Comparison of ENCODE assay signal across 26 cellular contexts in the genomic region with DNA sequence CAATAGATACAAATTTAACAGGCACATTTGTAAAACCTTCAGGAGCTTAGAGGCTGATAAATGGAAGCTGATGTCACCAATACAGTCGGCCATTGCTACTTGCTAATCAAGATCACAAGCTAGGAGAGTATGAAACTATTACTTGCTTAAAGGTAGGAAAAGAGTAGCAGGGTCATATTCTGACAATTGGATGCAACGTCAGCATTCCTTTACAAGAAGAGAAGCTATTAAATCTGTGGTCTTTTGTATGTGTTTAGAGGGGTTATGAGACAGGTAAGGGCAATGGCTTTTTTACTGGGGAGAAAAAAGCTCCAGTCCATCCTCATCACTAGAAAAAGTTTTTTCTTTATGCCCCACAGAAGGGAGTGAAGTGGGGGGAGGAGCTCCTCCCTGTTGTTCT. TPM values are rescaled to one million over a fixed set of nuclear protein-coding genes. Genes with fewer than 3 reads are reported as not detected.
"Had no signal": no experiment of that assay in that cellular context is flagged by ENCODE, and none has a peak within 500 bp of the region (broad histone marks: within the 10 kb centered on the region; RNA-seq: fewer than 3 reads in every experiment).

No MANE protein-coding gene starts in this region.

- ATAC-seq: gastrocnemius medialis, upper lobe of right lung had no signal

- H3K27ac Mint-ChIP-seq: brain; T-helper 1 cell treated with Interleukin-12 subunit alpha and Interleukin-12 subunit beta and Interleukin-4 antibody, amounts not matched to agents 30 μg/mL and 1 μg/mL, for 36 hours had no signal

- H3K27me3 Mint-ChIP-seq: effector memory CD8-positive, alpha-beta T cell had no signal

- H3K4me3 Mint-ChIP-seq: brain; T-helper 1 cell treated with Interleukin-12 subunit alpha and Interleukin-12 subunit beta and Interleukin-4 antibody, amounts not matched to agents 30 μg/mL and 1 μg/mL, for 36 hours had no signal

- DNase-seq: activated CD4-positive, alpha-beta T cell treated with anti-CD3 and anti-CD28 coated beads for 48 hours; activated CD4-positive, alpha-beta T cell treated with anti-CD3 and anti-CD28 coated beads, Interleukin-2, amount 50 U/mL, for 48 hours; activated naive CD4-positive, alpha-beta T cell; activated T-cell treated with anti-CD3 and anti-CD28 coated beads, Interleukin-2, amount 50 U/mL, for 48 hours; cortex of kidney; erythroblast; gastrocnemius medialis; glutamatergic neuron; islet precursor cell; left ventricle myocardium inferior; ovary; stimulated activated CD4-positive, alpha-beta T cell treated with anti-CD3 and anti-CD28 coated beads, Interleukin-1b, Interleukin-23, amount 100 ng/mL, for 48 hours; stimulated activated naive CD4-positive, alpha-beta T cell; T-helper 9 cell; tibial artery; upper lobe of right lung; WERI-Rb-1 had no signal

- H3K9me3 Mint-ChIP-seq: activated naive CD4-positive, alpha-beta T cell treated with anti-CD3 and anti-CD28 coated beads, Interleukin-2, amount 50 U/mL, for 72 hours; effector memory CD8-positive, alpha-beta T cell; T-helper 1 cell treated with Interleukin-12 subunit alpha and Interleukin-12 subunit beta and Interleukin-4 antibody, amounts not matched to agents 30 μg/mL and 1 μg/mL, for 36 hours had no signal

- H3K36me3 Mint-ChIP-seq: brain had no signal

RNA-seq across cellular contexts. Expression of a gene that starts 11.7 kb away (rescaled TPM):
- total RNA-seq: ascending aorta, cardiac muscle cell, smooth muscle cell had no signal
- polyA plus RNA-seq: cardiac muscle cell, neural cell had no signal

RNA-seq across cellular contexts. Expression of a gene that starts 15.7 kb away (rescaled TPM):
- total RNA-seq: ascending aorta, cardiac muscle cell, cerebellum, smooth muscle cell had no signal
- polyA plus RNA-seq: cardiac muscle cell, neural cell, smooth muscle cell had no signal
